8 cellular contexts compared by ENCODE assay signal in the genomic region with DNA sequence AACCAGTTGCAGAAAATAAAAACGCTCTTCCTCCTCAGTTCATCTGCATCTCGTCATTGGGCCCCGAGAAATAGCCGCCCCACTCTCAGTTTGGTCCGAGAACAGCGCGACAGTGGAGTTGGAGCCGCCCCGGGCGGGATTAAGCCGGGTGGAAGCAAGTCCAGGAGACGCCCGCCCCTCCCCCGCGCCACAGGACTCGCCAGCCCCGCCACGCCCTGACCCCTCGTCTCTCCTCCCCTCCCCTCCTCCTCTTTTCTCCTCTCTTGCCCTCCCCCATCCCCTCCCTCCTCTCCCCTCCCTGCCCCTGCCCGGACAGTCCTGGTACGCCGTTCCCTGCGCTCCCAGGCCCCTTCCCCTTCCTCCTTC.
DNase-seq lines count a peak whose midpoint lies in the region; ATAC-seq, FAIRE-seq and TF ChIP-seq lines count a peak whose summit lies in the region.

No MANE protein-coding gene starts in this region.

- H3K4me2 ChIP-seq in skeletal muscle satellite cell (ENCODE audit: low read length) = peak overlapping the region; percentile 87

- no peak for ATAC-seq in activated CD4-positive, CD25-positive, alpha-beta regulatory T cell treated with anti-CD3 and anti-CD28 coated beads, Interleukin-2, amount 50 U/mL, for 24 hours
- ATAC-seq in GM19035 (IDR thresholded peaks at IDR 0.05; ENCODE audit: unreplicated experiment) (no peak), GM18511 (IDR thresholded peaks at IDR 0.05; ENCODE audit: unreplicated experiment) (no peak), GM18502 (IDR thresholded peaks at IDR 0.05; ENCODE audit: poor library complexity, unreplicated experiment) (no peak)

- DNase-seq in H7 (peak; percentile 89), bronchial epithelial cell (ENCODE audit: low read depth) (no peak), iPS-NIHi11 (ENCODE audit: low spot score) (peak; percentile 70)

- peaks cover 7% of the 10 kb centered on the region for H3K4me1 ChIP-seq in skeletal muscle satellite cell (ENCODE audit: control insufficient read depth, insufficient read depth, low read length)

- H3K36me3 ChIP-seq in H7 (replicated peaks; ENCODE audit: control insufficient read depth, insufficient read depth, low read length) (no peaks in the 10 kb centered on the region), bronchial epithelial cell (ENCODE audit: control insufficient read depth, insufficient read depth, low read length) (no peaks in the 10 kb centered on the region), skeletal muscle satellite cell (ENCODE audit: insufficient read depth, low read length) (no peaks in the 10 kb centered on the region)

- H3K9ac ChIP-seq in skeletal muscle satellite cell (ENCODE audit: low read depth, low read length) = peak overlapping the region; percentile 61

- H3K4me3 ChIP-seq in H7 (ENCODE audit: insufficient read depth, low read depth, low read length) (peak overlapping the region; percentile 82), bronchial epithelial cell (ENCODE audit: low read depth, low read length) (peak overlapping the region; percentile 11), skeletal muscle satellite cell (ENCODE audit: low read length) (peak overlapping the region; percentile 65)

- H3K27me3 ChIP-seq in H7 (ENCODE audit: control insufficient read depth, insufficient read depth, low read length) (peaks cover 17% of the 10 kb centered on the region), bronchial epithelial cell (ENCODE audit: control insufficient read depth, insufficient read depth, low read length) (peaks cover 16% of the 10 kb centered on the region), skeletal muscle satellite cell (ENCODE audit: control insufficient read depth, insufficient read depth, low read length) (peaks cover 28% of the 10 kb centered on the region)

- no peak for FAIRE-seq in bronchial epithelial cell (lab: Jason Lieb, UNC)

- H3K9me3 ChIP-seq in skeletal muscle satellite cell (replicated peaks; ENCODE audit: low read length) = no peaks in the 10 kb centered on the region

- TF ChIP-seq CTCF in bronchial epithelial cell (IDR thresholded peaks at IDR 0.05; ENCODE audit: insufficient read depth, low read length, severe bottlenecking) = no peak

Comparison
In these comparisons a context has a peak if more than half of its experiments do, and no peak if none do; other contexts are left out.
1. H3K4me3 ChIP-seq: peak in every context shown above with its lines; median percentile 82 in H7; 65 in skeletal muscle satellite cell; 11 in bronchial epithelial cell.